ENCODE assay signal across 1 cellular context in the genomic region with DNA sequence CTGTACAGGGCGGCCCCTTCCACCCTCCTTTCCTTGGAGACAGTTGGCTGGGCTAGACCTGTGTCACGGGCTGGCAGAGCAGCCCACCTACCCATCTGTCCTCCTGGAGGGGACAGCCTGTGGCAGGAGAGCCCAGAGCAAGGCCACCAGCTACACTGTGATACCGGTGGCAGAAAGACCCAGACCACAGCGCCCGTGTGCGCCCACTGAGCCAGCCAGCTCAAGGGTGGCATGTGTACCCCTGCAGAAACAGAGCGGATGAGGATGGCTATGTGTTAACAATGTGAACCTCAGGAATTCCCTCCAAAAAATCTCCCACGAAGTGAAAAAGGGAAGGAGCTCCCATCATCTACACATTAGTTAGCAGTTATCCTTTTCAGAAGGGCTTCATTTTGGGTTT.
A peak's percentile ranks its signal among the peaks of the same experiment; 100 is the strongest.
TF ChIP-seq lines count a peak whose summit lies in the region.

No MANE protein-coding gene starts in this region.

TF ChIP-seq in HepG2, 621 proteins besides CTCF, POLR2A, EP300 and RAD21:
- TF ChIP-seq RBM22 (optimal IDR thresholded peaks at IDR 0.05; ENCODE audit: low read length) = peak; percentile 26
- peak; percentile 15 for TF ChIP-seq AGO2 (optimal IDR thresholded peaks at IDR 0.05; ENCODE audit: low read depth, low read length)
- TF ChIP-seq, protein P1, sequence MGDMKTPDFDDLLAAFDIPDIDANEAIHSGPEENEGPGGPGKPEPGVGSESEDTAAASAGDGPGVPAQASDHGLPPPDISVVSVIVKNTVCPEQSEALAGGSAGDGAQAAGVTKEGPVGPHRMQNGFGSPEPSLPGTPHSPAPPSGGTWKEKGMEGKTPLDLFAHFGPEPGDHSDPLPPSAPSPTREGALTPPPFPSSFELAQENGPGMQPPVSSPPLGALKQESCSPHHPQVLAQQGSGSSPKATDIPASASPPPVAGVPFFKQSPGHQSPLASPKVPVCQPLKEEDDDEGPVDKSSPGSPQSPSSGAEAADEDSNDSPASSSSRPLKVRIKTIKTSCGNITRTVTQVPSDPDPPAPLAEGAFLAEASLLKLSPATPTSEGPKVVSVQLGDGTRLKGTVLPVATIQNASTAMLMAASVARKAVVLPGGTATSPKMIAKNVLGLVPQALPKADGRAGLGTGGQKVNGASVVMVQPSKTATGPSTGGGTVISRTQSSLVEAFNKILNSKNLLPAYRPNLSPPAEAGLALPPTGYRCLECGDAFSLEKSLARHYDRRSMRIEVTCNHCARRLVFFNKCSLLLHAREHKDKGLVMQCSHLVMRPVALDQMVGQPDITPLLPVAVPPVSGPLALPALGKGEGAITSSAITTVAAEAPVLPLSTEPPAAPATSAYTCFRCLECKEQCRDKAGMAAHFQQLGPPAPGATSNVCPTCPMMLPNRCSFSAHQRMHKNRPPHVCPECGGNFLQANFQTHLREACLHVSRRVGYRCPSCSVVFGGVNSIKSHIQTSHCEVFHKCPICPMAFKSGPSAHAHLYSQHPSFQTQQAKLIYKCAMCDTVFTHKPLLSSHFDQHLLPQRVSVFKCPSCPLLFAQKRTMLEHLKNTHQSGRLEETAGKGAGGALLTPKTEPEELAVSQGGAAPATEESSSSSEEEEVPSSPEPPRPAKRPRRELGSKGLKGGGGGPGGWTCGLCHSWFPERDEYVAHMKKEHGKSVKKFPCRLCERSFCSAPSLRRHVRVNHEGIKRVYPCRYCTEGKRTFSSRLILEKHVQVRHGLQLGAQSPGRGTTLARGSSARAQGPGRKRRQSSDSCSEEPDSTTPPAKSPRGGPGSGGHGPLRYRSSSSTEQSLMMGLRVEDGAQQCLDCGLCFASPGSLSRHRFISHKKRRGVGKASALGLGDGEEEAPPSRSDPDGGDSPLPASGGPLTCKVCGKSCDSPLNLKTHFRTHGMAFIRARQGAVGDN (CRISPR knock-in tag; IDR thresholded peaks at IDR 0.05) = no peak
